ENCODE assay signal across 8 cellular contexts in genomic region chr18:21704603-21705364, GRCh38. TPM values are rescaled to one million over a fixed set of nuclear protein-coding genes. Genes with fewer than 3 reads are reported as not detected.
DNase-seq lines count a peak whose midpoint lies in the region; ATAC-seq and TF ChIP-seq lines count a peak whose summit lies in the region.

TSS of gene ABHD3 (minus strand) at chr18:21704774. CDS start at chr18:21704665, 109 bp downstream.

- no peak for TF ChIP-seq CTCF in BE2C (IDR thresholded peaks at IDR 0.05; ENCODE audit: low read depth, low read length)

- H3K27me3 ChIP-seq in BE2C: no peaks in the 10 kb centered on the region

- no peaks in the 10 kb centered on the region for H3K36me3 ChIP-seq in BE2C

- no peaks in the 10 kb centered on the region for H3K4me1 ChIP-seq in BE2C

- peak; percentile 93 for TF ChIP-seq POLR2A in GM19099 (IDR thresholded peaks at IDR 0.05; ENCODE audit: extremely low read depth, insufficient read length, low read depth)

- peak within 1 kb of the TSS; percentile 75 for H3K4me3 ChIP-seq in BE2C (ENCODE audit: low read depth, low read length)

- DNase-seq in BE2C (peak; percentile 85), NCI-H510A (lab: John Stamatoyannopoulos, UW) (peak; percentile 91), left kidney (ENCODE audit: low read depth, low spot score) (peak; percentile 97)
- peak; percentile 88 to 89 for DNase-seq in activated CD4-positive, alpha-beta T cell treated with anti-CD3 and anti-CD28 coated beads for 4 hours
- DNase-seq in stimulated activated CD4-positive, alpha-beta T cell treated with anti-CD3 and anti-CD28 coated beads, Interleukin-2, amount 100 ng/mL, for 24 hours: peak; percentile 90 to 91

- peak; percentile 94 for ATAC-seq in HG03432 (IDR thresholded peaks at IDR 0.05; ENCODE audit: unreplicated experiment)

- no peaks in the 10 kb centered on the region for H3K9me3 ChIP-seq in BE2C

- H3K27ac ChIP-seq in cingulate gyrus (ENCODE audit: low read depth, low read length): peak within 1 kb of the TSS; percentile 97

RNA-seq across cellular contexts. Expression of gene ABHD3, which starts in this region (rescaled TPM):
- 3.6 TPM for polyA plus RNA-seq in BE2C (2012; ENCODE audit: insufficient read depth, insufficient read length, low read depth)

Comparison
In these comparisons a context has a peak if more than half of its experiments do, and no peak if none do; other contexts are left out.
1. Peak in every context shown above with its lines: DNase-seq, ATAC-seq, H3K4me3 ChIP-seq and H3K27ac ChIP-seq.